ENCODE assay signal across 28 cellular contexts in genomic region chr9:111263116-111263515, GRCh38.
"Had no signal": no experiment of that assay in that cellular context is flagged by ENCODE, and none has a peak within 500 bp of the region (broad histone marks: within the 10 kb centered on the region; RNA-seq: fewer than 3 reads in every experiment).

No MANE protein-coding gene starts in this region.

- DNase-seq: heart left ventricle; hypothalamus; immature natural killer cell; kidney; left colon; left ventricle myocardium inferior; midbrain; mucosa of descending colon; naive thymus-derived CD4-positive, alpha-beta T cell; occipital lobe; psoas muscle; right lobe of liver; stimulated activated CD4-positive, alpha-beta T cell treated with anti-CD3 and anti-CD28 coated beads, Interleukin-1b, Interleukin-23, amount 100 ng/mL, for 48 hours; stimulated activated CD4-positive, alpha-beta T cell treated with anti-CD3 and anti-CD28 coated beads, Interleukin-2, amount 100 ng/mL, for 48 hours; stimulated activated CD4-positive, alpha-beta T cell treated with anti-CD3 and anti-CD28 coated beads, Interleukin-4, amount 100 ng/mL, for 4 hours; stimulated activated CD8-positive, alpha-beta memory T cell treated with anti-CD3 and anti-CD28 coated beads, Interleukin-4, amount 100 ng/mL, for 48 hours; stimulated activated naive CD4-positive, alpha-beta T cell treated with Interleukin-2 at 50 U/mL for 16 hours; stimulated activated naive CD8-positive, alpha-beta T cell treated with anti-CD3 and anti-CD28 coated beads, Interleukin-15, amount 100 ng/mL, for 72 hours; substantia nigra; upper lobe of right lung had no signal

- H3K27ac ChIP-seq: heart left ventricle, left ventricle myocardium inferior, neutrophil, parathyroid adenoma, psoas muscle, right lobe of liver, tibial nerve, upper lobe of right lung had no signal

- H3K9ac ChIP-seq: parathyroid adenoma had no signal

- H3K27me3 ChIP-seq: heart left ventricle, neutrophil, right lobe of liver, tibial nerve, upper lobe of right lung had no signal

- H3K4me3 ChIP-seq: heart left ventricle, left ventricle myocardium inferior, lung, mucosa of descending colon, psoas muscle, right lobe of liver, smooth muscle cell, tibial nerve, upper lobe of right lung had no signal

- H3K79me2 ChIP-seq: parathyroid adenoma had no signal

- H3K36me3 Mint-ChIP-seq: immature natural killer cell; memory B cell; natural killer cell treated with Interleukin-12 subunit alpha and Interleukin-12 subunit beta and Interleukin-15 and Interleukin-18, amount 100 ng/mL, for 72 hours; stimulated activated memory B cell treated with anti-CD40 and anti-IgM and Interleukin-4, amounts not matched to agents 10 μg/mL and 1 μg/mL and 100 μg/mL, for 72 hours had no signal

- H3K9me3 Mint-ChIP-seq: immature natural killer cell; natural killer cell treated with Interleukin-12 subunit alpha and Interleukin-12 subunit beta and Interleukin-15 and Interleukin-18, amount 100 ng/mL, for 72 hours had no signal

- H3K36me3 ChIP-seq: heart left ventricle, left ventricle myocardium inferior, neutrophil, right lobe of liver, tibial nerve, upper lobe of right lung had no signal

- H3K4me1 Mint-ChIP-seq: immature natural killer cell; memory B cell; naive thymus-derived CD4-positive, alpha-beta T cell; stimulated activated memory B cell treated with anti-CD40 and anti-IgM and Interleukin-4, amounts not matched to agents 10 μg/mL and 1 μg/mL and 100 μg/mL, for 72 hours; stimulated activated naive CD8-positive, alpha-beta T cell treated with anti-CD3 and anti-CD28 coated beads, Interleukin-15, amount 100 ng/mL, for 72 hours had no signal

- H3K27ac Mint-ChIP-seq: immature natural killer cell; memory B cell; naive thymus-derived CD4-positive, alpha-beta T cell; natural killer cell treated with Interleukin-12 subunit alpha and Interleukin-12 subunit beta and Interleukin-15 and Interleukin-18, amount 100 ng/mL, for 72 hours; stimulated activated memory B cell treated with anti-CD40 and anti-IgM and Interleukin-4, amounts not matched to agents 10 μg/mL and 1 μg/mL and 100 μg/mL, for 72 hours had no signal

- H3K27me3 Mint-ChIP-seq: stimulated activated memory B cell treated with anti-CD40 and anti-IgM and Interleukin-4, amounts not matched to agents 10 μg/mL and 1 μg/mL and 100 μg/mL, for 72 hours; stimulated activated naive CD8-positive, alpha-beta T cell treated with anti-CD3 and anti-CD28 coated beads, Interleukin-15, amount 100 ng/mL, for 72 hours had no signal

- H3K4me1 ChIP-seq: heart left ventricle, left ventricle myocardium inferior, parathyroid adenoma, psoas muscle, right lobe of liver, tibial nerve, upper lobe of right lung had no signal

- H3K9me3 ChIP-seq: neutrophil, psoas muscle, right lobe of liver, upper lobe of right lung had no signal

- H3K4me3 Mint-ChIP-seq: immature natural killer cell; memory B cell; naive thymus-derived CD4-positive, alpha-beta T cell; natural killer cell treated with Interleukin-12 subunit alpha and Interleukin-12 subunit beta and Interleukin-15 and Interleukin-18, amount 100 ng/mL, for 72 hours; stimulated activated memory B cell treated with anti-CD40 and anti-IgM and Interleukin-4, amounts not matched to agents 10 μg/mL and 1 μg/mL and 100 μg/mL, for 72 hours; stimulated activated naive CD8-positive, alpha-beta T cell treated with anti-CD3 and anti-CD28 coated beads, Interleukin-15, amount 100 ng/mL, for 72 hours had no signal

- H3K4me2 ChIP-seq: smooth muscle cell had no signal

- H2AFZ ChIP-seq: parathyroid adenoma had no signal
